In genomic region chr21:45251635-45252447, GRCh38 we compare ENCODE assay signal across 16 cellular contexts. TPM values are rescaled to one million over a fixed set of nuclear protein-coding genes. Genes with fewer than 3 reads are reported as not detected.
DNase-seq lines count a peak whose midpoint lies in the region; ATAC-seq, FAIRE-seq and TF ChIP-seq lines count a peak whose summit lies in the region.
"Had no signal": no experiment of that assay in that cellular context is flagged by ENCODE, and none has a peak within 500 bp of the region (broad histone marks: within the 10 kb centered on the region; RNA-seq: fewer than 3 reads in every experiment).

No MANE protein-coding gene starts in this region.

- POLR2A ChIA-PET in HepG2 (lab: Yijun Ruan, JAX): no interaction called here

- no peak overlapping the region for H2AFZ ChIP-seq in HepG2 (ENCODE audit: low read length)

- intact Hi-C loops in HepG2 (cut with micrococcal nuclease; ENCODE audit: unreplicated experiment) (no loop called here), right lobe of liver (cut with DNase I) (no loop called here), spleen (cut with DNase I; ENCODE audit: low total_unique reads) (no loop called here)

- WGBS in HepG2 (ENCODE audit: low lambda C conversion rate): 63% methylated on average over 12 of the region's 28 CpGs
- 93% methylated on average over 10 of the region's 28 CpGs for WGBS in right lobe of liver (ENCODE audit: insufficient coverage, low coverage, low lambda C conversion rate, missing lambda C conversion rate)
- 89 to 96% (median 93%) methylated on average over 23 to 28 of the region's 28 CpGs for WGBS in spleen, 5 donors

- H3K4me1 ChIP-seq in HepG2 (ENCODE audit: insufficient read depth, low read length) (peaks cover 34% of the 10 kb centered on the region), right lobe of liver (peaks cover 0 to 6% (median 0%) of the 10 kb centered on the region in 4 donors), spleen (peaks cover 0 to 12% (median 2%) of the 10 kb centered on the region in 6 donors)
- H3K4me1 ChIP-seq: HAP-1 had no signal

- H3K27ac ChIP-seq in HepG2 (ENCODE audit: extremely low read length, insufficient read depth, low read length) (no peak overlapping the region), right lobe of liver (no peak overlapping the region), coronary artery (no peak overlapping the region), spleen (no peak overlapping the region)
- H3K27ac ChIP-seq: BLaER1 had no signal

- H3K9me3 ChIP-seq in HepG2 (ENCODE audit: low read length) (peaks cover 4% of the 10 kb centered on the region; the same call in 1 of the 2 replicates), right lobe of liver (no peaks in the 10 kb centered on the region), spleen (no peaks in the 10 kb centered on the region)
- H3K9me3 ChIP-seq: HAP-1 had no signal

- CTCF ChIA-PET in HepG2 (lab: Yijun Ruan, JAX; ENCODE audit: low intra/inter-chr PET ratio, low total read pairs): no interaction called here

- no peak for TF ChIP-seq EP300 in HepG2 (IDR thresholded peaks at IDR 0.05; ENCODE audit: low read depth in 2 of 2, low read length in 2 of 2)
- TF ChIP-seq EP300 in HepG2 (CRISPR knock-in tag; IDR thresholded peaks at IDR 0.05; ENCODE audit: borderline replicate concordance): no peak

- H3K4me3 ChIP-seq in HepG2 (replicated peaks in 1 of 3; ENCODE audit: insufficient read depth in 1 of 3, low read depth in 2 of 3, low read length in 3 of 3): no peak overlapping the region
- H3K4me3 ChIP-seq in right lobe of liver: no peak overlapping the region
- no peak overlapping the region for H3K4me3 ChIP-seq in coronary artery
- H3K4me3 ChIP-seq in spleen: no peak overlapping the region
- H3K4me3 ChIP-seq: BLaER1, HAP-1 had no signal

- ATAC-seq in HepG2 (no peak), right lobe of liver (no peak), GM21717 (IDR thresholded peaks at IDR 0.05; ENCODE audit: unreplicated experiment) (no peak)

- H3K9ac ChIP-seq in HepG2 (ENCODE audit: insufficient read depth, low read depth, low read length): no peak overlapping the region
- H3K9ac ChIP-seq: BLaER1 had no signal

- peaks cover 13 to 81% of the 10 kb centered on the region in 2 experiments for H3K27me3 ChIP-seq in HepG2 (ENCODE audit: control insufficient read depth in 1 of 2, insufficient read depth in 2 of 2, low read length in 2 of 2)
- H3K27me3 ChIP-seq in right lobe of liver: no peaks in the 10 kb centered on the region
- peaks cover 0 to 56% (median 18%) of the 10 kb centered on the region in 7 donors for H3K27me3 ChIP-seq in spleen (replicated peaks in 1 of 7)
- H3K27me3 ChIP-seq: BLaER1 had no signal

- in situ Hi-C loops in HepG2 (cut with HindIII; ENCODE audit: extremely low pct_ligation_motif_present, low pct_unique_long_range_greater_than_20kb): no loop called here
- in situ Hi-C loops in KBM-7 (cut with MboI; ENCODE audit: low pct_unique_long_range_greater_than_20kb, low sequenced_read_pairs): no loop called here

- H3K4me2 ChIP-seq in HepG2 (ENCODE audit: low read depth, low read length): no peak overlapping the region
- H3K4me2 ChIP-seq: BLaER1 had no signal

- H3K36me3 ChIP-seq in HepG2 (replicated peaks in 1 of 2; ENCODE audit: control insufficient read depth in 1 of 2, insufficient read depth in 2 of 2, low read length in 2 of 2) (no peaks in the 10 kb centered on the region), right lobe of liver (no peaks in the 10 kb centered on the region), spleen (no peaks in the 10 kb centered on the region)
- H3K36me3 ChIP-seq: BLaER1, HAP-1 had no signal

- no peak for TF ChIP-seq RAD21 in HepG2 (CRISPR knock-in tag; IDR thresholded peaks at IDR 0.05)

- TF ChIP-seq POLR2A in HepG2 (IDR thresholded peaks at IDR 0.05; ENCODE audit: insufficient read depth in 1 of 2, low read depth in 2 of 2, low read length in 2 of 2) (no peak), right lobe of liver (IDR thresholded peaks at IDR 0.05) (no peak), spleen (IDR thresholded peaks at IDR 0.05) (no peak)

- no peaks in the 10 kb centered on the region for H4K20me1 ChIP-seq in HepG2 (ENCODE audit: insufficient read depth, low read length)
- H4K20me1 ChIP-seq: BLaER1 had no signal

- TF ChIP-seq CTCF in HepG2 (CRISPR knock-in tag; IDR thresholded peaks at IDR 0.05): no peak
- TF ChIP-seq CTCF in right lobe of liver (IDR thresholded peaks at IDR 0.05): no peak
- TF ChIP-seq CTCF in coronary artery (IDR thresholded peaks at IDR 0.05): no peak
- TF ChIP-seq CTCF in spleen (IDR thresholded peaks at IDR 0.05 in 8 of 11, conservative IDR thresholded peaks at IDR 0.05 in 3 of 11): no peak

- no peak for FAIRE-seq in HepG2 (lab: Jason Lieb, UNC)
- FAIRE-seq: G401.6, GM12891, H1 had no signal

- BruUV-seq in HepG2 (replicated peaks; lab: Mats Ljungman, UMichigan): no TSS peak

- no peaks in the 10 kb centered on the region for H3K79me2 ChIP-seq in HepG2 (ENCODE audit: insufficient read depth, low read length)

- DNase-seq in HepG2 (ENCODE audit: low spot score) (no peak), right lobe of liver (no peak), coronary artery (ENCODE audit: low spot score) (peak; percentile 61), mesenteric fat pad (ENCODE audit: low spot score) (peak; percentile 76), spleen (peak; percentile 43), DMS53 treated with DMSO at 0.1 percent for 48 hours (lab: John Stamatoyannopoulos, UW; ENCODE audit: unreplicated experiment) (no peak), KBM-7 (no peak)
- DNase-seq: 8988T; CD4-positive, alpha-beta memory T cell; KG1 had no signal

TF ChIP-seq in HepG2, 621 proteins besides CTCF, POLR2A, EP300 and RAD21:
- TF ChIP-seq ZNF280D (CRISPR knock-in tag; IDR thresholded peaks at IDR 0.05): no peak
- TF ChIP-seq MNT (IDR thresholded peaks at IDR 0.05): peak; percentile 56; the same call in 1 of the 2 replicates

RNA-seq across cellular contexts. Expression of gene POFUT2, which starts 35.9 kb away (rescaled TPM):
- total RNA-seq in HepG2 (2016; rRNA removed; fragmentation: Illumina TruSeq; extraction: Trizol) (9.8 and 24.0 TPM in 2 replicates), right lobe of liver (10 to 100 TPM; 10.5 to 22.0 (median 13.7) TPM), mesenteric fat pad (29.6 TPM), spleen (10 to 100 TPM; 24.1 to 37.0 (median 28.8) TPM)
- total RNA-seq in HepG2 (2016; cell fraction: cytosol; rRNA removed; fragmentation: Illumina TruSeq; extraction: Trizol; ENCODE audit: low read depth): 2.9 and 4.1 TPM in 2 replicates
- 8.5 and 20.1 TPM in 2 replicates for total RNA-seq in HepG2 (2016; cell fraction: insoluble cytoplasmic fraction; rRNA removed; fragmentation: Illumina TruSeq; extraction: Trizol)
- 7.7 and 7.9 TPM in 2 replicates for total RNA-seq in HepG2 (2016; cell fraction: membrane; rRNA removed; fragmentation: Illumina TruSeq; extraction: Trizol)
- total RNA-seq in HepG2 (2016; cell fraction: nucleus; rRNA removed; fragmentation: Illumina TruSeq; extraction: Trizol): 29.0 and 30.4 TPM in 2 replicates
- polyA plus RNA-seq in HepG2 (2011; rRNA removed) (21.7 and 22.8 TPM in 2 replicates), spleen (10 to 100 TPM; 10.5 to 23.2 (median 19.3) TPM)
- polyA plus RNA-seq in HepG2 (2011; cell fraction: cytosol; rRNA removed): 14.9 and 16.0 TPM in 2 replicates
- polyA plus RNA-seq in HepG2 (2011; cell fraction: nucleus; rRNA removed): 67.0 and 84.3 TPM in 2 replicates
- polyA plus RNA-seq in HepG2 (2012): 25.3 and 34.5 TPM in 2 replicates
- polyA plus RNA-seq in HepG2 (2016; cell fraction: cytosol; fragmentation: Illumina TruSeq; extraction: Trizol; ENCODE audit: low read depth): 3.3 and 3.7 TPM in 2 replicates
- 7.8 and 10.0 TPM in 2 replicates for polyA plus RNA-seq in HepG2 (2016; cell fraction: insoluble cytoplasmic fraction; fragmentation: Illumina TruSeq; extraction: Trizol; ENCODE audit: low read depth)
- 6.3 and 6.9 TPM in 2 replicates for polyA plus RNA-seq in HepG2 (2016; cell fraction: membrane; fragmentation: Illumina TruSeq; extraction: Trizol; ENCODE audit: low read depth)
- polyA plus RNA-seq in HepG2 (2016; cell fraction: nucleus; fragmentation: Illumina TruSeq; extraction: Trizol; ENCODE audit: insufficient read depth, low read depth): 66.5 TPM in 2 replicates
- polyA minus RNA-seq in HepG2 (2011; rRNA and poly(A)+ RNA removed; ENCODE audit: low replicate concordance): 10.4 and 14.1 TPM in 2 replicates
- polyA minus RNA-seq in HepG2 (2011; cell fraction: cytosol; rRNA and poly(A)+ RNA removed): 8.6 and 9.1 TPM in 2 replicates
- polyA minus RNA-seq in HepG2 (2011; cell fraction: nucleus; rRNA and poly(A)+ RNA removed): 22.9 and 23.1 TPM in 2 replicates

Comparison
In these comparisons a context has a peak if more than half of its experiments do, and no peak if none do; other contexts are left out.
1. DNase-seq: peak in coronary artery (single experiment), mesenteric fat pad (single experiment) and spleen (single experiment); none in HepG2 (single experiment), right lobe of liver (0 of 3), DMS53 treated with DMSO at 0.1 percent for 48 hours (single experiment) and KBM-7 (single experiment).